Comparison of ENCODE assay signal across 8 cellular contexts in the genomic region with DNA sequence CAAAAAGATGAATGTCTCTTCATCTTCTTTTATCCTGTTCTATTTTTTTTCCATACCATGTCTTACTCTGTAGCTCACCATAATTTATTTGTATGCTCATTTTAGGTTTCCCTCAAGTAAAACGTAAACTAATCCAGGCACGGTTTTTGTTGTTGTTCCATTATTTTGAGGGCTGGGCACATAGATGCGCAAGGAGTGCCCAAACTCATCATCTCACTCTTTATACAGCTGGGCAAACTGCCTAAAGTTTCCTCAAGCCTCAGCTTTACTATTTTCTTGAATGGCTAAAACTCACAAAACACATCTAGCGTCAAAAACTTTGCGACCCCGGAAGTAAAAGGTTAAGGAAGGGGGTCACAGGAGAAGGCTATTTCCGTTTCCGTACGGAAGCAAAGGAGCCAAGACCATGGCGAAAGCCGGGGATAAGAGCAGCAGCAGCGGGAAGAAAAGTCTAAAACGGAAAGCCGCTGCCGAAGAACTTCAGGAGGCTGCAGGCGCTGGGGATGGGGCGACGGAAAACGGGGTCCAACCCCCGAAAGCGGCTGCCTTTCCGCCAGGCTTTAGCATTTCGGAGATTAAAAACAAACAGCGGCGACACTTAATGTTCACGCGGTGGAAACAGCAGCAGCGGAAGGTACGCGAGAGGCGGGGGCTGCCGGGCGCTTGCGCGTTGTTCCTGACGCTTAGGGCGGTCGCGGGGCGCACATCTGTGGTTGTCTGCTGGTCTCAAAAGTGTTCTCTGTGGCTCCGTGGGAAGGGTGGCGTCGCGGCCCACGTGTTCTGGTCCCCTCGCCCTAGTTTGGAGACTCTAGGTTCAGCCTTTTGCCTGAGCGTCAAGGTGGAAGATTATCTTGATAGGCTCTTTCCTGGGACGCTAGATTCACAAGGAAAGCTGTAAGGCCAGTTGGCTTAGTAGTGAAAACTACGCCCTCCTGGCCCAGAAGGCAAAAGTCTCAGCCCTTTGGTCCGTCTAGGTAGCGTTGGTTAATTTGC. TPM values are rescaled to one million over a fixed set of nuclear protein-coding genes. Genes with fewer than 3 reads are reported as not detected.
DNase-seq lines count a peak whose midpoint lies in the region; TF ChIP-seq lines count a peak whose summit lies in the region.

Gene RPF1 (plus strand): TSS at position 391 of the 993 bp plus-strand sequence. CDS start 16 bp downstream, at position 407.

- H3K4me3 ChIP-seq in SJCRH30 = peak within 1 kb of the TSS; percentile 89
- H3K4me3 ChIP-seq in neuron (ENCODE audit: low read length) = peak within 1 kb of the TSS; percentile 88

- no peak; the same call in 2 of the 3 replicates for TF ChIP-seq CTCF in H9 (conservative IDR thresholded peaks at IDR 0.05)

- H3K23ac ChIP-seq in H9 (ENCODE audit: insufficient read length, low read depth, low read length) = no peak within 1 kb of the TSS

- H4K5ac ChIP-seq in H9 (ENCODE audit: insufficient read length, low read depth, low read length) = peak within 1 kb of the TSS; percentile 29

- H3K27me3 Mint-ChIP-seq in H9 (ENCODE audit: low read depth) = peaks cover 50% of the 10 kb centered on the region

- H4K20me1 ChIP-seq in H9 (ENCODE audit: control insufficient read depth, insufficient read depth, insufficient read length) = no peaks in the 10 kb centered on the region

- no peak within 1 kb of the TSS for H2BK12ac ChIP-seq in H9 (ENCODE audit: insufficient read length, low read depth, low read length)

- H3K18ac ChIP-seq in H9 (ENCODE audit: insufficient read length, low read depth, low read length) = peak within 1 kb of the TSS; percentile 79

- H3K4me1 ChIP-seq in H9 (ENCODE audit: insufficient read depth, low read length) = no peaks in the 10 kb centered on the region
- H3K4me1 ChIP-seq in SJCRH30 = peaks cover 12% of the 10 kb centered on the region
- peaks cover 14% of the 10 kb centered on the region for H3K4me1 ChIP-seq in neuron (ENCODE audit: insufficient read depth, low read length)

- H2BK120ac ChIP-seq in H9 (ENCODE audit: low read depth, low read length, poor library complexity, severe bottlenecking) = no peak within 1 kb of the TSS

- no peaks in the 10 kb centered on the region for H3K9me3 ChIP-seq in H9 (ENCODE audit: control insufficient read depth, low read depth, low read length)
- H3K9me3 ChIP-seq in SJCRH30 (replicated peaks) = no peaks in the 10 kb centered on the region
- peaks cover 6% of the 10 kb centered on the region for H3K9me3 ChIP-seq in neuron (ENCODE audit: low read length)

- no CpG with 5 or more reads among the region's 51 CpGs for WGBS in H9 (ENCODE audit: extremely low coverage, insufficient read length, low lambda C conversion rate)

- DNase-seq in G401 (ENCODE audit: low spot score) (peak; percentile 79), H9 (peak; percentile 75), M059J (ENCODE audit: low read depth) (peak; percentile 91), SJCRH30 (peak; percentile 80 to 90), foreskin melanocyte (peak; percentile 79), stromal cell of bone marrow (ENCODE audit: low read depth) (peak; percentile 74)
- peak; percentile 69 for DNase-seq in activated gamma-delta T cell treated with anti-CD3 and anti-CD28 coated beads, Interleukin-2, amount 50 U/mL, for 16 hours (ENCODE audit: low read depth)

- H3K9me3 Mint-ChIP-seq in H9 = peaks cover 15 to 16% of the 10 kb centered on the region in 2 experiments

- no peak within 1 kb of the TSS for H2BK5ac ChIP-seq in H9 (ENCODE audit: insufficient read length, low read length)

- peak within 1 kb of the TSS; percentile 66 for H3K4me2 ChIP-seq in H9 (ENCODE audit: insufficient read depth, insufficient read length, low read length)

- in situ Hi-C loops in G401 (cut with HindIII; ENCODE audit: low sequenced_read_pairs) = no loop called here

- peaks cover 4 to 7% of the 10 kb centered on the region in 2 experiments for H3K4me1 Mint-ChIP-seq in H9

- H3K36me3 ChIP-seq in SJCRH30 (peaks cover 18% of the 10 kb centered on the region), neuron (ENCODE audit: insufficient read depth, low read length) (peaks cover 24% of the 10 kb centered on the region)

- H4K8ac ChIP-seq in H9 (replicated peaks; ENCODE audit: insufficient read length, low read depth, low read length) = no peak within 1 kb of the TSS

- no peaks in the 10 kb centered on the region for H3K23me2 ChIP-seq in H9 (ENCODE audit: insufficient read length, low read depth, low read length, poor library complexity, severe bottlenecking)

- H2BK20ac ChIP-seq in H9 (ENCODE audit: low read depth, low read length, poor library complexity, severe bottlenecking) = no peak within 1 kb of the TSS

- no peak within 1 kb of the TSS for H4K91ac ChIP-seq in H9 (ENCODE audit: insufficient read length, low read depth, low read length)

- H3K27ac Mint-ChIP-seq in H9 = peak within 1 kb of the TSS; percentile 96 to 97 (median 97); a peak in 6 of 7 replicates

- H3K4ac ChIP-seq in H9 (ENCODE audit: low read depth, low read length) = no peak within 1 kb of the TSS; the same call in 1 of the 2 replicates

- H3K4me3 Mint-ChIP-seq in H9 = peak within 1 kb of the TSS; percentile 97 to 100

- peaks cover 3% of the 10 kb centered on the region; the same call in 1 of the 2 replicates for H3K79me2 ChIP-seq in H9 (ENCODE audit: insufficient read depth, low read length)

- H2AK5ac ChIP-seq in H9 (ENCODE audit: insufficient read length, low read length) = no peak within 1 kb of the TSS

- H3K27ac ChIP-seq in H9 (ENCODE audit: insufficient read length, low read depth, low read length) (no peak within 1 kb of the TSS), SJCRH30 (peak within 1 kb of the TSS; percentile 90)

- peaks cover 2% of the 10 kb centered on the region for H3K79me1 ChIP-seq in H9 (ENCODE audit: insufficient read depth, low read depth, low read length, poor library complexity, severe bottlenecking)

- no peak within 1 kb of the TSS for H3T11ph ChIP-seq in H9 (ENCODE audit: low read length)

- no peak within 1 kb of the TSS for H2BK15ac ChIP-seq in H9 (ENCODE audit: low read depth, low read length)

- peak within 1 kb of the TSS; percentile 97 for H2AFZ ChIP-seq in H9 (ENCODE audit: low read length)
- H2AFZ ChIP-seq in neuron (ENCODE audit: low read depth, low read length) = peak within 1 kb of the TSS; percentile 94

- H3K36me3 Mint-ChIP-seq in H9 (ENCODE audit: insufficient read depth in 1 of 3, low read depth in 3 of 3) = peaks cover 26 to 36% (median 35%) of the 10 kb centered on the region in 3 experiments

- H3K27me3 ChIP-seq in H9 (ENCODE audit: insufficient read depth, low read length) (no peaks in the 10 kb centered on the region; the same call in 1 of the 2 replicates), SJCRH30 (no peaks in the 10 kb centered on the region), neuron (ENCODE audit: insufficient read depth, low read length) (peaks cover 6% of the 10 kb centered on the region)

- H3K56ac ChIP-seq in H9 (ENCODE audit: insufficient read length, low read depth, low read length) = no peak within 1 kb of the TSS

- peak within 1 kb of the TSS; percentile 64 for H3K9ac ChIP-seq in H9 (ENCODE audit: extremely low read depth, insufficient read length, low read length)

- H3K14ac ChIP-seq in H9 (ENCODE audit: insufficient read depth, low read length) = peak within 1 kb of the TSS; percentile 96

RNA-seq across cellular contexts. Expression of gene RPF1, which starts in this region (rescaled TPM):
- 56.9 and 76.8 TPM in 2 replicates for total RNA-seq in G401 (2014; rRNA removed; shearing (Covaris generic))
- 36.1 and 39.7 TPM in 2 replicates for total RNA-seq in H9 (2021)
- total RNA-seq in M059J (2014; rRNA removed; shearing (Covaris generic)) = 80.6 and 89.7 TPM in 2 replicates
- 72.8 and 79.6 TPM in 2 replicates for total RNA-seq in SJCRH30 (2014; rRNA removed; shearing (Covaris generic))
